ENCODE assay signal across 19 cellular contexts in genomic region chr11:35383953-35384352, GRCh38. TPM values are rescaled to one million over a fixed set of nuclear protein-coding genes. Genes with fewer than 3 reads are reported as not detected.
DNase-seq lines count a peak whose midpoint lies in the region; ATAC-seq and TF ChIP-seq lines count a peak whose summit lies in the region.
"Had no signal": no experiment of that assay in that cellular context is flagged by ENCODE, and none has a peak within 500 bp of the region (broad histone marks: within the 10 kb centered on the region; RNA-seq: fewer than 3 reads in every experiment).

No MANE protein-coding gene starts in this region.

- CTCF ChIA-PET in Panc1 (lab: Charles Lee): no interaction called here

- TF ChIP-seq POLR2A in testis (IDR thresholded peaks at IDR 0.05): no peak

- H3K27ac ChIP-seq in Panc1 (ENCODE audit: low read length) (no peak overlapping the region), testis (no peak overlapping the region)
- H3K27ac ChIP-seq: 22Rv1, A549, BLaER1, C4-2B had no signal

- no peaks in the 10 kb centered on the region for H3K9me3 Mint-ChIP-seq in stimulated activated effector memory CD8-positive, alpha-beta T cell treated with anti-CD3 and anti-CD28 coated beads, Interleukin-12 subunit alpha, Interleukin-12 subunit beta, amount 100 ng/mL, for 72 hours

- no peak overlapping the region for H3K4me3 Mint-ChIP-seq in stimulated activated effector memory CD8-positive, alpha-beta T cell treated with anti-CD3 and anti-CD28 coated beads, Interleukin-12 subunit alpha, Interleukin-12 subunit beta, amount 100 ng/mL, for 72 hours
- H3K4me3 Mint-ChIP-seq: CD4-positive, alpha-beta T cell; CD8-positive, alpha-beta T cell had no signal

- H3K27me3 ChIP-seq in Panc1 (ENCODE audit: control insufficient read depth, insufficient read depth, low read length) (no peaks in the 10 kb centered on the region), testis (no peaks in the 10 kb centered on the region)
- H3K27me3 ChIP-seq: BE2C, BLaER1 had no signal

- no peak overlapping the region for H3K27ac Mint-ChIP-seq in stimulated activated effector memory CD8-positive, alpha-beta T cell treated with anti-CD3 and anti-CD28 coated beads, Interleukin-12 subunit alpha, Interleukin-12 subunit beta, amount 100 ng/mL, for 72 hours
- H3K27ac Mint-ChIP-seq: CD4-positive, alpha-beta T cell; CD8-positive, alpha-beta T cell had no signal

- H3K4me1 ChIP-seq in Panc1 (ENCODE audit: control insufficient read depth, insufficient read depth, low read length): no peaks in the 10 kb centered on the region
- H3K4me1 ChIP-seq in testis: no peaks in the 10 kb centered on the region
- H3K4me1 ChIP-seq: BE2C, BLaER1, Caco-2 had no signal

- TF ChIP-seq CTCF in HFF-Myc (IDR thresholded peaks at IDR 0.05; ENCODE audit: low read depth, low read length, missing control alignments): peak; percentile 4
- 0 out of 2 replicates have a peak, but pooled peaks have one; percentile 10 for TF ChIP-seq CTCF in Panc1 (IDR thresholded peaks at IDR 0.05)
- TF ChIP-seq CTCF in testis (IDR thresholded peaks at IDR 0.05): no peak

- no peaks in the 10 kb centered on the region for H3K4me1 Mint-ChIP-seq in stimulated activated effector memory CD8-positive, alpha-beta T cell treated with anti-CD3 and anti-CD28 coated beads, Interleukin-12 subunit alpha, Interleukin-12 subunit beta, amount 100 ng/mL, for 72 hours

- H3K4me3 ChIP-seq in HFF-Myc (replicated peaks; ENCODE audit: low read depth, low read length) (no peak overlapping the region), Panc1 (ENCODE audit: low read depth in 2 of 2, low read length in 2 of 2) (no peak overlapping the region), testis (no peak overlapping the region)
- H3K4me3 ChIP-seq: A549, BLaER1 had no signal

- no peaks in the 10 kb centered on the region for H3K36me3 Mint-ChIP-seq in stimulated activated effector memory CD8-positive, alpha-beta T cell treated with anti-CD3 and anti-CD28 coated beads, Interleukin-12 subunit alpha, Interleukin-12 subunit beta, amount 100 ng/mL, for 72 hours
- H3K36me3 Mint-ChIP-seq: CD8-positive, alpha-beta T cell had no signal

- in situ Hi-C loops in Panc1 (cut with HindIII; ENCODE audit: low pct_unique_long_range_greater_than_20kb, low sequenced_read_pairs): no loop called here

- no peak for DNase-seq in HFF-Myc (ENCODE audit: extremely low read depth, low read depth)
- peak; percentile 46 for DNase-seq in LHCN-M2 (ENCODE audit: low read depth)
- DNase-seq in Panc1 (ENCODE audit: low read depth, low spot score): no peak
- DNase-seq in stimulated activated effector memory CD8-positive, alpha-beta T cell treated with anti-CD3 and anti-CD28 coated beads, Interleukin-12 subunit alpha, Interleukin-12 subunit beta, amount 100 ng/mL, for 72 hours (ENCODE audit: low spot score in 2 of 2): no peak
- no peak for DNase-seq in Ammon's horn (ENCODE audit: low spot score)
- no peak for DNase-seq in testis
- DNase-seq: AML-193; BE2C; Caco-2; Calu3; CD4-positive, alpha-beta T cell; CD8-positive, alpha-beta T cell; DMS79 treated with DMSO at 0.1 percent for 48 hours; GF-D8 had no signal

- no peaks in the 10 kb centered on the region for H3K36me3 ChIP-seq in Panc1 (ENCODE audit: control insufficient read depth, insufficient read depth, low read length)
- H3K36me3 ChIP-seq in testis (ENCODE audit: low read depth, missing control alignments): no peaks in the 10 kb centered on the region
- H3K36me3 ChIP-seq: BE2C, BLaER1 had no signal

- intact Hi-C loops in Panc1 (cut with micrococcal nuclease; ENCODE audit: unreplicated experiment) (no loop called here), testis (cut with DNase I; ENCODE audit: low total_unique reads) (no loop called here)

- BruUV-seq in Panc1 (replicated peaks; lab: Mats Ljungman, UMichigan): no TSS peak

- POLR2A ChIA-PET in Panc1 (lab: Charles Lee): no interaction called here

- no peaks in the 10 kb centered on the region for H3K9me3 ChIP-seq in Panc1 (ENCODE audit: control insufficient read depth, insufficient read depth, low read depth, low read length)
- H3K9me3 ChIP-seq in testis: no peaks in the 10 kb centered on the region
- H3K9me3 ChIP-seq: BE2C, BLaER1, Caco-2 had no signal

- 87 to 88% methylated on average over 5 of the region's 5 CpGs for WGBS in testis, 2 donors

- ATAC-seq in Panc1: no peak
- ATAC-seq in SK-N-SH treated with all-trans-retinoic acid at 6 μM for 48 hours: peak; percentile 66
- no peak for ATAC-seq in stimulated activated effector memory CD8-positive, alpha-beta T cell treated with anti-CD3 and anti-CD28 coated beads, Interleukin-12 subunit alpha, Interleukin-12 subunit beta, amount 100 ng/mL, for 72 hours
- ATAC-seq: A549; CD8-positive, alpha-beta T cell had no signal

TF ChIP-seq in SK-N-SH treated with all-trans-retinoic acid at 6 μM for 48 hours, 23 proteins besides CTCF, POLR2A, EP300 and RAD21:
- TF ChIP-seq GLIS3 (CRISPR knock-in tag; IDR thresholded peaks at IDR 0.05) (no peak), OSR1 (CRISPR knock-in tag; IDR thresholded peaks at IDR 0.05) (no peak), RARB (CRISPR knock-in tag; IDR thresholded peaks at IDR 0.05) (no peak), ZNF565 (CRISPR knock-in tag; conservative IDR thresholded peaks at IDR 0.05; ENCODE audit: low read depth) (no peak), ZFP30 (CRISPR knock-in tag; IDR thresholded peaks at IDR 0.05) (no peak), PPARA (CRISPR knock-in tag; IDR thresholded peaks at IDR 0.05; ENCODE audit: borderline replicate concordance) (no peak), ZC3H10 (CRISPR knock-in tag; IDR thresholded peaks at IDR 0.05) (no peak), ESRRG (CRISPR knock-in tag; IDR thresholded peaks at IDR 0.05) (no peak), BACH2 (CRISPR knock-in tag; IDR thresholded peaks at IDR 0.05; ENCODE audit: borderline replicate concordance) (no peak), CSDC2 (CRISPR knock-in tag; IDR thresholded peaks at IDR 0.05) (no peak), SNAI2 (CRISPR knock-in tag; IDR thresholded peaks at IDR 0.05) (no peak), ZNF70 (CRISPR knock-in tag; IDR thresholded peaks at IDR 0.05) (no peak), ARNTL (CRISPR knock-in tag; IDR thresholded peaks at IDR 0.05; ENCODE audit: borderline replicate concordance, low read depth) (no peak)
- TF ChIP-seq, protein P1, sequence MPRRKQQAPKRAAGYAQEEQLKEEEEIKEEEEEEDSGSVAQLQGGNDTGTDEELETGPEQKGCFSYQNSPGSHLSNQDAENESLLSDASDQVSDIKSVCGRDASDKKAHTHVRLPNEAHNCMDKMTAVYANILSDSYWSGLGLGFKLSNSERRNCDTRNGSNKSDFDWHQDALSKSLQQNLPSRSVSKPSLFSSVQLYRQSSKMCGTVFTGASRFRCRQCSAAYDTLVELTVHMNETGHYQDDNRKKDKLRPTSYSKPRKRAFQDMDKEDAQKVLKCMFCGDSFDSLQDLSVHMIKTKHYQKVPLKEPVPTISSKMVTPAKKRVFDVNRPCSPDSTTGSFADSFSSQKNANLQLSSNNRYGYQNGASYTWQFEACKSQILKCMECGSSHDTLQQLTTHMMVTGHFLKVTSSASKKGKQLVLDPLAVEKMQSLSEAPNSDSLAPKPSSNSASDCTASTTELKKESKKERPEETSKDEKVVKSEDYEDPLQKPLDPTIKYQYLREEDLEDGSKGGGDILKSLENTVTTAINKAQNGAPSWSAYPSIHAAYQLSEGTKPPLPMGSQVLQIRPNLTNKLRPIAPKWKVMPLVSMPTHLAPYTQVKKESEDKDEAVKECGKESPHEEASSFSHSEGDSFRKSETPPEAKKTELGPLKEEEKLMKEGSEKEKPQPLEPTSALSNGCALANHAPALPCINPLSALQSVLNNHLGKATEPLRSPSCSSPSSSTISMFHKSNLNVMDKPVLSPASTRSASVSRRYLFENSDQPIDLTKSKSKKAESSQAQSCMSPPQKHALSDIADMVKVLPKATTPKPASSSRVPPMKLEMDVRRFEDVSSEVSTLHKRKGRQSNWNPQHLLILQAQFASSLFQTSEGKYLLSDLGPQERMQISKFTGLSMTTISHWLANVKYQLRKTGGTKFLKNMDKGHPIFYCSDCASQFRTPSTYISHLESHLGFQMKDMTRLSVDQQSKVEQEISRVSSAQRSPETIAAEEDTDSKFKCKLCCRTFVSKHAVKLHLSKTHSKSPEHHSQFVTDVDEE (CRISPR knock-in tag; IDR thresholded peaks at IDR 0.05): no peak
- TF ChIP-seq, protein P2, sequence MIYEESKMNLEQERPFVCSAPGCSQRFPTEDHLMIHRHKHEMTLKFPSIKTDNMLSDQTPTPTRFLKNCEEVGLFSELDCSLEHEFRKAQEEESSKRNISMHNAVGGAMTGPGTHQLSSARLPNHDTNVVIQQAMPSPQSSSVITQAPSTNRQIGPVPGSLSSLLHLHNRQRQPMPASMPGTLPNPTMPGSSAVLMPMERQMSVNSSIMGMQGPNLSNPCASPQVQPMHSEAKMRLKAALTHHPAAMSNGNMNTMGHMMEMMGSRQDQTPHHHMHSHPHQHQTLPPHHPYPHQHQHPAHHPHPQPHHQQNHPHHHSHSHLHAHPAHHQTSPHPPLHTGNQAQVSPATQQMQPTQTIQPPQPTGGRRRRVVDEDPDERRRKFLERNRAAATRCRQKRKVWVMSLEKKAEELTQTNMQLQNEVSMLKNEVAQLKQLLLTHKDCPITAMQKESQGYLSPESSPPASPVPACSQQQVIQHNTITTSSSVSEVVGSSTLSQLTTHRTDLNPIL (CRISPR knock-in tag; IDR thresholded peaks at IDR 0.05; ENCODE audit: low read depth): no peak
- TF ChIP-seq, protein P3, sequence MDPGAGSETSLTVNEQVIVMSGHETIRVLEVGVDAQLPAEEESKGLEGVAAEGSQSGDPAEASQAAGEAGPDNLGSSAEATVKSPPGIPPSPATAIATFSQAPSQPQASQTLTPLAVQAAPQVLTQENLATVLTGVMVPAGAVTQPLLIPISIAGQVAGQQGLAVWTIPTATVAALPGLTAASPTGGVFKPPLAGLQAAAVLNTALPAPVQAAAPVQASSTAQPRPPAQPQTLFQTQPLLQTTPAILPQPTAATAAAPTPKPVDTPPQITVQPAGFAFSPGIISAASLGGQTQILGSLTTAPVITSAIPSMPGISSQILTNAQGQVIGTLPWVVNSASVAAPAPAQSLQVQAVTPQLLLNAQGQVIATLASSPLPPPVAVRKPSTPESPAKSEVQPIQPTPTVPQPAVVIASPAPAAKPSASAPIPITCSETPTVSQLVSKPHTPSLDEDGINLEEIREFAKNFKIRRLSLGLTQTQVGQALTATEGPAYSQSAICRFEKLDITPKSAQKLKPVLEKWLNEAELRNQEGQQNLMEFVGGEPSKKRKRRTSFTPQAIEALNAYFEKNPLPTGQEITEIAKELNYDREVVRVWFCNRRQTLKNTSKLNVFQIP (CRISPR knock-in tag; IDR thresholded peaks at IDR 0.05; ENCODE audit: borderline replicate concordance, low read depth): no peak

RNA-seq across cellular contexts. Expression of gene SLC1A2, which starts 35.4 kb away (rescaled TPM):
- total RNA-seq in LHCN-M2 (2014; rRNA removed) (0.38 and 0.40 TPM in 2 replicates), Panc1 (2021; ENCODE audit: unreplicated experiment) (0.21 TPM), testis (1 to 10 TPM in 1 of 2 donors, under 1 TPM in 1; 0.74 to 1.1 TPM)
- 0.07 TPM for polyA plus RNA-seq in LHCN-M2 (2012)
- 0.17 TPM for polyA plus RNA-seq in Panc1 (2012; ENCODE audit: insufficient read length)
- polyA plus RNA-seq in testis (ENCODE audit: insufficient read depth, low read depth, low replicate concordance): 7.5 TPM
- total RNA-seq: CD4-positive, alpha-beta T cell; CD8-positive, alpha-beta T cell had no signal

Comparison
In these comparisons a context has a peak if more than half of its experiments do, and no peak if none do; other contexts are left out.
1. CTCF ChIP-seq: peak in HFF-Myc (single experiment) and Panc1 (single experiment); none in testis (0 of 3).